9 cellular contexts compared by ENCODE assay signal in genomic region chr6:135664527-135664926, GRCh38.
"Had no signal": no experiment of that assay in that cellular context is flagged by ENCODE, and none has a peak within 500 bp of the region (broad histone marks: within the 10 kb centered on the region; RNA-seq: fewer than 3 reads in every experiment).

No MANE protein-coding gene starts in this region.

- H3K4me1 ChIP-seq: HAP-1 had no signal

- ATAC-seq: GM23338, HCT116 had no signal

- H3K36me3 ChIP-seq: HAP-1 had no signal

- H3K4me3 ChIP-seq: GM23248, GM23338, HAP-1 had no signal

- H3K9me3 ChIP-seq: HAP-1 had no signal

- H3K4me2 ChIP-seq: GM23338 had no signal

- H2AFZ ChIP-seq: GM23248, GM23338 had no signal

- H3K27ac ChIP-seq: GM23248 had no signal

- H3K9ac ChIP-seq: GM23248 had no signal

- DNase-seq: GM23248, GOT3, H7, H9, HCEC 1CT, HFFc6 had no signal
